ENCODE assay signal across 9 cellular contexts in the genomic region with DNA sequence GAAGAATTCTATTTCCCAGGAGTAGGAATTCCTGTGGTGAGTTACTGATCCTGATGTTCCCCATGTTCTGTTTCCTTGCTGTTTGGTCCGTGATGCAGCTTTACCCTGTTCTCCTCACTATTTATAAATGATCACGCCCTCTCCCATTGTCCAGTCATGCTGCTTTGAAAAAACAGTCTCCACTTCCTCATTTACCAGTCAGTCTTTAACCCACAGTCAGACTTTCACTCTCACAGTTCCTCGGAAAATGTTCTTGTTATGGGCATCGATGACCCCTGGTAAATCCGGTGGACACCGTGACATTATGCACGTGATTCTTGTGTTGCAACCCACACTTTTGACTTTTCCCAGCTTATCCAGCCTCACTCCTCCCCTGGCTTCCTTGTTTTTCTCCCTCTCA. TPM values are rescaled to one million over a fixed set of nuclear protein-coding genes. Genes with fewer than 3 reads are reported as not detected.
DNase-seq lines count a peak whose midpoint lies in the region; ATAC-seq and TF ChIP-seq lines count a peak whose summit lies in the region.
"Had no signal": no experiment of that assay in that cellular context is flagged by ENCODE, and none has a peak within 500 bp of the region (broad histone marks: within the 10 kb centered on the region; RNA-seq: fewer than 3 reads in every experiment).

No MANE protein-coding gene starts in this region.

- H3K27me3 ChIP-seq in GM23248 (replicated peaks; ENCODE audit: insufficient read depth), result no peaks in the 10 kb centered on the region
- no peaks in the 10 kb centered on the region for H3K27me3 ChIP-seq in MM.1S (replicated peaks; ENCODE audit: insufficient read depth, low read length)
- H3K27me3 ChIP-seq in esophagus squamous epithelium, result no peaks in the 10 kb centered on the region
- H3K27me3 ChIP-seq: upper lobe of left lung had no signal

- WGBS in GM23248 (ENCODE audit: low coverage in 1 of 2, low lambda C conversion rate in 2 of 2, missing lambda C conversion rate in 2 of 2), 2 experiments, result 62 to 65% methylated on average over 7 of the region's 7 CpGs
- 62 to 70% methylated on average over 7 of the region's 7 CpGs for WGBS in esophagus squamous epithelium, 2 donors

- H3K4me3 ChIP-seq in GM23248, result no peak overlapping the region
- no peak overlapping the region for H3K4me3 ChIP-seq in MM.1S (ENCODE audit: low read length)
- no peak overlapping the region for H3K4me3 ChIP-seq in esophagus squamous epithelium
- H3K4me3 ChIP-seq: upper lobe of left lung had no signal

- H3K9me3 ChIP-seq in GM23248 (ENCODE audit: low read depth) (no peaks in the 10 kb centered on the region), MM.1S (replicated peaks; ENCODE audit: insufficient read depth, low read length) (no peaks in the 10 kb centered on the region), esophagus squamous epithelium (no peaks in the 10 kb centered on the region)
- H3K9me3 ChIP-seq: upper lobe of left lung had no signal

- peak; percentile 99 for ATAC-seq in GM18498 (IDR thresholded peaks at IDR 0.05; ENCODE audit: unreplicated experiment)
- peak; percentile 53 to 66 for ATAC-seq in left cardiac atrium
- no peak for ATAC-seq in activated CD8-positive, alpha-beta memory T cell treated with anti-CD3 and anti-CD28 coated beads, Interleukin-2, amount 10 ng/mL, durations not matched to agents 7 days and 5 days

- H3K27me3 Mint-ChIP-seq in activated CD8-positive, alpha-beta memory T cell treated with anti-CD3 and anti-CD28 coated beads, Interleukin-2, amount 10 ng/mL, durations not matched to agents 7 days and 5 days, result peaks cover 14% of the 10 kb centered on the region

- no peaks in the 10 kb centered on the region for H3K36me3 Mint-ChIP-seq in activated CD8-positive, alpha-beta memory T cell treated with anti-CD3 and anti-CD28 coated beads, Interleukin-2, amount 10 ng/mL, durations not matched to agents 7 days and 5 days

- H3K79me2 ChIP-seq in GM23248 (ENCODE audit: insufficient read depth), result no peaks in the 10 kb centered on the region
- no peaks in the 10 kb centered on the region for H3K79me2 ChIP-seq in MM.1S (ENCODE audit: low read length)

- 0 out of 2 replicates have a peak, but pooled peaks cover 7% of the 10 kb centered on the region for H3F3A ChIP-seq in GM23248 (ENCODE audit: insufficient read depth)
- H3F3A ChIP-seq in MM.1S (ENCODE audit: insufficient read depth, low read length), result no peaks in the 10 kb centered on the region

- in situ Hi-C loops in GM23248 (cut with MboI), result no loop called here

- peak overlapping the region; percentile 28; the same call in 1 of the 2 replicates for H3K9ac ChIP-seq in GM23248
- H3K9ac ChIP-seq in MM.1S (ENCODE audit: low read length), result no peak overlapping the region

- no peaks in the 10 kb centered on the region for H3K9me2 ChIP-seq in GM23248 (ENCODE audit: insufficient read depth)
- H3K9me2 ChIP-seq in MM.1S (replicated peaks; ENCODE audit: insufficient read depth, low read length), result no peaks in the 10 kb centered on the region

- peaks cover 39% of the 10 kb centered on the region for H3K4me1 ChIP-seq in GM23248 (ENCODE audit: insufficient read depth)
- peaks cover 7% of the 10 kb centered on the region; the same call in 1 of the 2 replicates for H3K4me1 ChIP-seq in MM.1S (ENCODE audit: low read length)
- H3K4me1 ChIP-seq in esophagus squamous epithelium, result no peaks in the 10 kb centered on the region

- H4K20me1 ChIP-seq in GM23248 (ENCODE audit: insufficient read depth) (no peaks in the 10 kb centered on the region), MM.1S (ENCODE audit: insufficient read depth, low read length) (no peaks in the 10 kb centered on the region)

- TF ChIP-seq CTCF in MM.1S (IDR thresholded peaks at IDR 0.05; ENCODE audit: low read length), result no peak
- no peak for TF ChIP-seq CTCF in esophagus squamous epithelium (IDR thresholded peaks at IDR 0.05)

- TF ChIP-seq POLR2A in esophagus squamous epithelium (IDR thresholded peaks at IDR 0.05), result no peak

- peak; percentile 66 for DNase-seq in GM23248
- DNase-seq in MM.1S, result no peak
- DNase-seq in left cardiac atrium, result no peak
- DNase-seq in activated CD8-positive, alpha-beta memory T cell treated with anti-CD3 and anti-CD28 coated beads, Interleukin-2, amount 10 ng/mL, durations not matched to agents 7 days and 5 days, result no peak
- no peak for DNase-seq in activated CD4-positive, alpha-beta T cell treated with anti-CD3 and anti-CD28 coated beads for 1 hour
- no peak for DNase-seq in esophagus squamous epithelium (lab: John Stamatoyannopoulos, UW)
- DNase-seq in HCEC 1CT, result no peak
- DNase-seq: upper lobe of left lung had no signal

- H2AFZ ChIP-seq in GM23248 (peak overlapping the region; percentile 48), MM.1S (ENCODE audit: low read length) (no peak overlapping the region)

- H3K4me2 ChIP-seq in GM23248 (ENCODE audit: unreplicated experiment) (peak overlapping the region; percentile 28), MM.1S (ENCODE audit: low read depth, low read length) (peak overlapping the region; percentile 11; the same call in 1 of the 2 replicates)

- CTCF ChIA-PET in activated CD8-positive, alpha-beta memory T cell treated with anti-CD3 and anti-CD28 coated beads, Interleukin-2, amount 10 ng/mL, durations not matched to agents 7 days and 5 days (lab: Charles Lee), result no interaction called here

- no peaks in the 10 kb centered on the region for H3K4me1 Mint-ChIP-seq in activated CD8-positive, alpha-beta memory T cell treated with anti-CD3 and anti-CD28 coated beads, Interleukin-2, amount 10 ng/mL, durations not matched to agents 7 days and 5 days

- H3K4me3 Mint-ChIP-seq in activated CD8-positive, alpha-beta memory T cell treated with anti-CD3 and anti-CD28 coated beads, Interleukin-2, amount 10 ng/mL, durations not matched to agents 7 days and 5 days, result no peak overlapping the region

- intact Hi-C loops in left cardiac atrium (cut with DNase I) (no loop called here), esophagus squamous epithelium (cut with DNase I) (no loop called here)

- H3K27ac ChIP-seq in GM23248 (peak overlapping the region; percentile 71), MM.1S (ENCODE audit: low read length) (no peak overlapping the region), esophagus squamous epithelium (peak overlapping the region in 1 of 4 donors; percentile 23)

- H3K9me3 Mint-ChIP-seq in activated CD8-positive, alpha-beta memory T cell treated with anti-CD3 and anti-CD28 coated beads, Interleukin-2, amount 10 ng/mL, durations not matched to agents 7 days and 5 days (ENCODE audit: low read depth), result no peaks in the 10 kb centered on the region

- no peak overlapping the region for H3K27ac Mint-ChIP-seq in activated CD8-positive, alpha-beta memory T cell treated with anti-CD3 and anti-CD28 coated beads, Interleukin-2, amount 10 ng/mL, durations not matched to agents 7 days and 5 days

- H3K36me3 ChIP-seq in GM23248 (ENCODE audit: low read depth) (no peaks in the 10 kb centered on the region), MM.1S (replicated peaks; ENCODE audit: insufficient read depth, low read length) (no peaks in the 10 kb centered on the region), esophagus squamous epithelium (peaks cover 0 to 18% (median 0%) of the 10 kb centered on the region in 3 donors)
- H3K36me3 ChIP-seq: upper lobe of left lung had no signal

RNA-seq across cellular contexts. Expression of a gene that starts 14.4 kb away (rescaled TPM):
- total RNA-seq in GM23248 (2014; rRNA removed; shearing (Covaris generic)), result 0.13 and 0.32 TPM in 2 replicates
- polyA plus RNA-seq in GM23248 (2016; fragmentation: Nextera tagmentation; extraction: Ambion mirVana), result 0.64 and 0.68 TPM in 2 replicates
- 1 to 10 TPM in 1 of 2 donors, under 1 TPM in 1; 0.10 to 1.3 TPM for total RNA-seq in left cardiac atrium
- total RNA-seq in activated CD8-positive, alpha-beta memory T cell treated with anti-CD3 and anti-CD28 coated beads, Interleukin-2, amount 10 ng/mL, durations not matched to agents 7 days and 5 days, result 1 to 10 TPM; 1.0 to 1.4 TPM
- 10 to 100 TPM in 3 of 4 donors, 1 to 10 TPM in 1; 3.4 to 38.4 (median 25.9) TPM for total RNA-seq in esophagus squamous epithelium
